Comparison of ENCODE assay signal across 13 cellular contexts in the genomic region with DNA sequence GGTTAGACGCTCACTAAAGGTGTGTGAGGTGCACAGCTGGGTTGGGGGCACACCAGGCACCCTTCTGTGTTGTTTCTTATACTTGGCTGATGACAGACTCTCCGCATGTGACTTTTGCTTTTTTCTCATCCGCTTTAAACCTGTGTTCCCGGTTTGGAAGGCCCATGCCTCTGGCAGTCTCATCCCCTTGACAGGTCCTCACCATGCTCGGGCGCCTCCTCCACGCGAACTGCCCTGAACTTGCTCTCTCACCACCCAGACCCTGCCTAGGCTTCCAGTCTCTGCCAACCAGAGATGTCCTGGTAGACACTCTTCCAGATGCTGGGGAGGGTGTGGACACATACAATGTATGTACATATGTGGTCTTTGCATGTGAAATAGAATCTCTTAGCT.
DNase-seq lines count a peak whose midpoint lies in the region; ATAC-seq and TF ChIP-seq lines count a peak whose summit lies in the region.
"Had no signal": no experiment of that assay in that cellular context is flagged by ENCODE, and none has a peak within 500 bp of the region (broad histone marks: within the 10 kb centered on the region; RNA-seq: fewer than 3 reads in every experiment).

No MANE protein-coding gene starts in this region.

- H3K36me3 ChIP-seq in esophagus squamous epithelium (no peaks in the 10 kb centered on the region), suprapubic skin (no peaks in the 10 kb centered on the region), uterus (no peaks in the 10 kb centered on the region)

- H3K4me1 ChIP-seq in esophagus squamous epithelium (peaks cover 27 to 97% (median 67%) of the 10 kb centered on the region in 3 donors), suprapubic skin (peaks cover 75% of the 10 kb centered on the region), uterus (peaks cover 7 to 14% of the 10 kb centered on the region in 2 donors)

- H3K9me3 ChIP-seq in T-helper 17 cell (ENCODE audit: control insufficient read depth, low read length, poor library complexity, severe bottlenecking) (no peaks in the 10 kb centered on the region), esophagus squamous epithelium (no peaks in the 10 kb centered on the region), suprapubic skin (no peaks in the 10 kb centered on the region), uterus (no peaks in the 10 kb centered on the region)

- TF ChIP-seq POLR2A in esophagus squamous epithelium (IDR thresholded peaks at IDR 0.05) (no peak), suprapubic skin (IDR thresholded peaks at IDR 0.05) (no peak), uterus (IDR thresholded peaks at IDR 0.05) (no peak)

- no peak for DNase-seq in activated T-cell treated with anti-CD3 and anti-CD28 coated beads, Interleukin-2, amount 50 U/mL, for 24 hours
- DNase-seq in activated T-cell treated with anti-CD3 and anti-CD28 coated beads for 4 hours (no peak), T-helper 17 cell (no peak), esophagus squamous epithelium (lab: John Stamatoyannopoulos, UW) (no peak), suprapubic skin (ENCODE audit: low spot score in 2 of 2) (no peak), anterior cingulate cortex (lab: John Stamatoyannopoulos, UW) (no peak), uterus (no peak), COR-L47 (lab: John Stamatoyannopoulos, UW) (no peak)
- DNase-seq: activated CD8-positive, alpha-beta memory T cell treated with anti-CD3 and anti-CD28 coated beads for 24 hours; GF-D8; Kasumi-1; SIG-M5 had no signal

- H3K4me1 Mint-ChIP-seq in activated T-cell treated with anti-CD3 and anti-CD28 coated beads, Interleukin-2, amount 50 U/mL, for 24 hours (ENCODE audit: low read depth), result peaks cover 86% of the 10 kb centered on the region
- peaks cover 75% of the 10 kb centered on the region for H3K4me1 Mint-ChIP-seq in T-helper 17 cell

- no peak for TF ChIP-seq EP300 in suprapubic skin (IDR thresholded peaks at IDR 0.05)

- H3K27ac Mint-ChIP-seq in activated T-cell treated with anti-CD3 and anti-CD28 coated beads, Interleukin-2, amount 50 U/mL, for 24 hours, result peak overlapping the region; percentile 88
- peak overlapping the region; percentile 99 for H3K27ac Mint-ChIP-seq in T-helper 17 cell

- H3K27ac ChIP-seq in esophagus squamous epithelium, result peak overlapping the region; percentile 60 to 89 (median 81)
- peak overlapping the region; percentile 52 for H3K27ac ChIP-seq in suprapubic skin
- H3K27ac ChIP-seq in uterus, result peak overlapping the region in 1 of 2 donors; percentile 31

- peaks cover 2% of the 10 kb centered on the region for H3K36me3 Mint-ChIP-seq in activated T-cell treated with anti-CD3 and anti-CD28 coated beads, Interleukin-2, amount 50 U/mL, for 24 hours (ENCODE audit: low read depth)
- H3K36me3 Mint-ChIP-seq in T-helper 17 cell (ENCODE audit: low read depth), result peaks cover 3% of the 10 kb centered on the region
- H3K36me3 Mint-ChIP-seq: brain had no signal

- H3K27me3 ChIP-seq in esophagus squamous epithelium (no peaks in the 10 kb centered on the region), suprapubic skin (no peaks in the 10 kb centered on the region), uterus (no peaks in the 10 kb centered on the region)

- H3K4me3 ChIP-seq in esophagus squamous epithelium, result no peak overlapping the region
- no peak overlapping the region for H3K4me3 ChIP-seq in suprapubic skin
- no peak overlapping the region for H3K4me3 ChIP-seq in uterus

- no peak for TF ChIP-seq CTCF in esophagus squamous epithelium (IDR thresholded peaks at IDR 0.05)
- TF ChIP-seq CTCF in suprapubic skin (IDR thresholded peaks at IDR 0.05), result no peak
- TF ChIP-seq CTCF in uterus (IDR thresholded peaks at IDR 0.05), result no peak

- no peak for ATAC-seq in T-helper 17 cell

- no peak overlapping the region for H3K4me3 Mint-ChIP-seq in activated T-cell treated with anti-CD3 and anti-CD28 coated beads, Interleukin-2, amount 50 U/mL, for 24 hours
- H3K4me3 Mint-ChIP-seq in T-helper 17 cell, result peak overlapping the region; percentile 89
- H3K4me3 Mint-ChIP-seq: brain had no signal

- 33 to 56% methylated on average over 8 of the region's 8 CpGs for WGBS in esophagus squamous epithelium, 2 donors
- WGBS in suprapubic skin, result 71% methylated on average over 8 of the region's 8 CpGs

- H3K9me3 Mint-ChIP-seq in activated T-cell treated with anti-CD3 and anti-CD28 coated beads, Interleukin-2, amount 50 U/mL, for 24 hours, result no peaks in the 10 kb centered on the region
- H3K9me3 Mint-ChIP-seq: brain had no signal

- no peaks in the 10 kb centered on the region for H3K27me3 Mint-ChIP-seq in activated T-cell treated with anti-CD3 and anti-CD28 coated beads, Interleukin-2, amount 50 U/mL, for 24 hours
- H3K27me3 Mint-ChIP-seq in T-helper 17 cell, result no peaks in the 10 kb centered on the region
- H3K27me3 Mint-ChIP-seq: brain had no signal

- intact Hi-C loops in esophagus squamous epithelium (cut with DNase I) (no loop called here), uterus (cut with DNase I; ENCODE audit: low total_unique reads) (no loop called here)
